Comparison of ENCODE assay signal across 8 cellular contexts in the genomic region with DNA sequence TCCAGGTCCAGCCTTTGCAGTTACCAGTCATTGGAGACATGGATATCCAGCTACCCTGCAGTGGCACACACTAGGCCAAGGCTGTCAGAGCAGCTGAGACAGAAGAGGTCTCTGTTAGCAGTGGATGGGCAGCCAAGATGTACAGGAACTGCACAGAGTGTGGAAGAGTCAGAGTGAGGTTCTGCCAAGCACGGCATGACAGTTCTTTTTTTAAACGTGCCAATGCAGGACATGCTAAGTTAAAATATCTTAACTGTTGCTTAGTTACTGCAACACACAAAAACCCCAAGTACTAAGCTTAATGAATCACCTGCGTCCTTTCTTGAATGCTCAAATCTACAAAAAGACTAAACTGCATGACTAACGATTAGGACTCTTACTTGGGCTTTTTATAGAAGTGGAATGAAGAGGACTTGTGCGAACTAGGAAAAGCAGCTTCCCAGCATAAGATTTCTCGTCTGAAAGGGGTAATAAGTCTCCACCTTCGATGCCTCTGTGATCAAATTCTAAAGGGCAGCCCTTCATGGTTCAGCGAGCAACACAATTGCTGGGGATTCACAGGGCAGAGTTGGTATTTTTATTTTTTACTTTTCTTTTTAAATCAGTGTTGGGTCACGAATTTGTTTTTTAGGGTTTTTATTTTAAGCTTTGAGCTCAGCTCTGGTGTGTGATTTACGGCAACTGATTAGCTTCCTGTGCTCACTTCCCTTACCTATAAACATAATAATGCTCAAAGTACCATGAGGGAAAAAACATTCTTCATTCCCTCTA. TPM values are rescaled to one million over a fixed set of nuclear protein-coding genes. Genes with fewer than 3 reads are reported as not detected.
A peak's percentile ranks its signal among the peaks of the same experiment; 100 is the strongest.
DNase-seq lines count a peak whose midpoint lies in the region; ATAC-seq and TF ChIP-seq lines count a peak whose summit lies in the region.

No MANE protein-coding gene starts in this region.

- H3K27ac ChIP-seq in breast epithelium (peak overlapping the region; percentile 16 to 81), suprapubic skin (peak overlapping the region; percentile 73)

- TF ChIP-seq EP300 in suprapubic skin (IDR thresholded peaks at IDR 0.05), result no peak

- H3K4me3 ChIP-seq in breast epithelium (no peak overlapping the region), suprapubic skin (no peak overlapping the region)

- no peak for TF ChIP-seq POLR2A in breast epithelium (IDR thresholded peaks at IDR 0.05)
- TF ChIP-seq POLR2A in suprapubic skin (IDR thresholded peaks at IDR 0.05), result no peak

- H3K36me3 ChIP-seq in breast epithelium (no peaks in the 10 kb centered on the region), suprapubic skin (peaks cover 3% of the 10 kb centered on the region)

- DNase-seq in NCI-H2029 treated with DMSO at 0.1 percent for 48 hours (lab: John Stamatoyannopoulos, UW) (peak; percentile 48), NCI-H2029 (lab: John Stamatoyannopoulos, UW) (no peak), GOT3 (lab: John Stamatoyannopoulos, UW) (peak; percentile 10), NOMO-1 (lab: John Stamatoyannopoulos, UW; ENCODE audit: unreplicated experiment in 2 of 2) (peak; percentile 9 to 31), breast epithelium (ENCODE audit: low spot score in 2 of 2) (peak in 1 of 2 donors; percentile 50), left colon (no peak), suprapubic skin (ENCODE audit: low spot score in 2 of 2) (no peak), iPS-NIHi11 (ENCODE audit: low spot score) (no peak)

- TF ChIP-seq CTCF in breast epithelium (IDR thresholded peaks at IDR 0.05) (no peak), suprapubic skin (IDR thresholded peaks at IDR 0.05) (no peak)

- peaks cover 0 to 16% of the 10 kb centered on the region in 2 donors for H3K4me1 ChIP-seq in breast epithelium
- H3K4me1 ChIP-seq in suprapubic skin, result peaks cover 36% of the 10 kb centered on the region

- peak; percentile 27 for ATAC-seq in left colon

- no peaks in the 10 kb centered on the region for H3K27me3 ChIP-seq in breast epithelium
- no peaks in the 10 kb centered on the region for H3K27me3 ChIP-seq in suprapubic skin

- intact Hi-C loops in breast epithelium (cut with DNase I; ENCODE audit: low total_unique reads), result no loop called here
- intact Hi-C loops in left colon (cut with DNase I, micrococcal nuclease), result no loop called here

- no peaks in the 10 kb centered on the region for H3K9me3 ChIP-seq in breast epithelium
- H3K9me3 ChIP-seq in suprapubic skin, result no peaks in the 10 kb centered on the region

- WGBS in suprapubic skin, result 15% methylated on average over 10 of the region's 10 CpGs

RNA-seq across cellular contexts. Expression of a gene that starts 20.6 kb away (rescaled TPM):
- total RNA-seq in breast epithelium, result 10 to 100 TPM; 37.7 to 60.4 (median 39.4) TPM
- total RNA-seq in left colon, result 10 to 100 TPM; 69.7 to 71.7 TPM
- total RNA-seq in suprapubic skin, result 10 to 100 TPM; 40.3 to 95.5 (median 59.7) TPM

RNA-seq across cellular contexts. Expression of a gene that starts 45.0 kb away (rescaled TPM):
- total RNA-seq in breast epithelium (10 to 100 TPM; 16.0 to 23.3 (median 16.3) TPM), left colon (10 to 100 TPM; 17.3 to 20.0 TPM), suprapubic skin (10 to 100 TPM; 10.0 to 12.0 (median 11.6) TPM)

RNA-seq across cellular contexts. Expression of a gene that starts 45.2 kb away (rescaled TPM):
- total RNA-seq in breast epithelium, result 1 to 10 TPM; 1.8 to 3.5 (median 2.3) TPM
- 1 to 10 TPM; 2.8 to 4.1 TPM for total RNA-seq in left colon
- total RNA-seq in suprapubic skin, result 1 to 10 TPM; 1.3 to 3.4 (median 2.3) TPM

RNA-seq across cellular contexts. Expression of a gene that starts 57.0 kb away (rescaled TPM):
- 100 to 1,000 TPM; 293 to 580 (median 571) TPM for total RNA-seq in breast epithelium
- 1,000 to 10,000 TPM; 1,592 to 1,809 TPM for total RNA-seq in left colon
- total RNA-seq in suprapubic skin, result 100 to 1,000 TPM; 448 to 713 (median 594) TPM

Comparison
In these comparisons a context has a peak if more than half of its experiments do, and no peak if none do; other contexts are left out.
1. DNase-seq: peak in NCI-H2029 treated with DMSO at 0.1 percent for 48 hours (single experiment), GOT3 (single experiment) and NOMO-1 (2 of 2); none in NCI-H2029 (single experiment), left colon (0 of 2), suprapubic skin (0 of 2) and iPS-NIHi11 (single experiment).